ENCODE assay signal across 8 cellular contexts in the genomic region with DNA sequence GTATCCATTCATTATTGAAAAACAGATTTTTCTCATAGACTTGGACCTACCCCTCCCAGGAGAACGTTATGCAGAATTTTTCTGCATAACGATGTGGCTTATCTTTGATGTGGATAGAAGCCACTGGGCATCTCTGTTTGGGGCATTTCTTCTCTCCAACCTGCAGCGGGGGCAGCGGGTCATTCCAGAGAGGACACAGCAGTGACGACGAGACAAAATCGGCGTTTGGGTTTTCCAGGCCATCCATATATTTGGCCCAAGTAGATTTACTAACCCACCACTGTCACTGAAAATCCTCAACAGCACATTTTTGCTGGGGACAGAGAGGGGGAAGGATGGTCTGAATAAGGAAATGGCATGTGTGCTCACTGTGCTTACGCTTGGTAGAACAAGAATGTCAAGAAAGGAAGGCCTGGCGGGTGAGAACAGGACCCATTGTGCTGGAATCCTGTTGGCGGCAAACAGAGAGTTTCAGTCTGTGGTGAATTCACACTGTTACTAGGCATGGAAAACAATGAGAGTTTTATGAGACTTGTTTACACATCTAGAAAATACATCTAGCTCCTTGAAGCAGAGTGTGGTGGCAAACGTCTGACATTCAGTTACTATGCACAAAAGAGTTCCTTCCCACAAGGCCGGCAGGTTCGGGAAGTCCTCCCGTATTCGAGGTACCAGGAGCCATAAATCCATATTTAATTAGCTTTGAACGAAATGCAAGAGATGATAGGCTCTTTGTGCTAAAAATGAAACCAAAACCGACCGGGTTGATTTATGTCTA.
DNase-seq lines count a peak whose midpoint lies in the region; TF ChIP-seq lines count a peak whose summit lies in the region.

No MANE protein-coding gene starts in this region.

- H3K27me3 ChIP-seq in mammary epithelial cell (ENCODE audit: insufficient read depth, low read length) (no peaks in the 10 kb centered on the region), transverse colon (no peaks in the 10 kb centered on the region), brain microvascular endothelial cell (replicated peaks) (no peaks in the 10 kb centered on the region)

- peak overlapping the region in 1 of 3 experiments; percentile 10 for H3K4me3 ChIP-seq in mammary epithelial cell (replicated peaks in 1 of 3; ENCODE audit: insufficient read depth in 1 of 3, low read depth in 2 of 3, low read length in 3 of 3)
- peak overlapping the region in 3 of 4 donors; percentile 9 to 43 (median 15) for H3K4me3 ChIP-seq in transverse colon
- H3K4me3 ChIP-seq in brain microvascular endothelial cell (ENCODE audit: low read depth, low read length): no peak overlapping the region

- H4K20me1 ChIP-seq in mammary epithelial cell (ENCODE audit: insufficient read depth, low read length): no peaks in the 10 kb centered on the region

- H3K27ac ChIP-seq in mammary epithelial cell (ENCODE audit: insufficient read depth, low read depth, low read length) (peak overlapping the region; percentile 66), transverse colon (peak overlapping the region; percentile 79 to 89 (median 86)), brain microvascular endothelial cell (no peak overlapping the region)

- H2AFZ ChIP-seq in mammary epithelial cell (ENCODE audit: low read depth, low read length): peak overlapping the region; percentile 65

- TF ChIP-seq POLR2A in transverse colon (IDR thresholded peaks at IDR 0.05): no peak

- dilution Hi-C loops in mammary epithelial cell (cut with HindIII; ENCODE audit: low sequenced_read_pairs): no loop called here

- peak overlapping the region; percentile 30 for H3K9ac ChIP-seq in mammary epithelial cell (ENCODE audit: insufficient read depth, low read length)

- DNase-seq in activated naive CD4-positive, alpha-beta T cell treated with anti-CD3 and anti-CD28 coated beads, Interleukin-2, amount 10 ng/mL, durations not matched to agents 7 days and 5 days: no peak
- DNase-seq in activated naive CD4-positive, alpha-beta T cell treated with anti-CD3 and anti-CD28 coated beads, Interleukin-2, amount 50 U/mL, for 16 hours: no peak
- peak; percentile 65 for DNase-seq in mammary epithelial cell
- DNase-seq in mesothelial cell of epicardium (ENCODE audit: low spot score in 2 of 2, unreplicated experiment in 2 of 2): no peak
- DNase-seq in transverse colon: peak; percentile 33
- no peak for DNase-seq in D341Med (ENCODE audit: low spot score)
- no peak for DNase-seq in brain microvascular endothelial cell
- DNase-seq in DMS153 (lab: John Stamatoyannopoulos, UW): no peak

- H3K27ac Mint-ChIP-seq in activated naive CD4-positive, alpha-beta T cell treated with anti-CD3 and anti-CD28 coated beads, Interleukin-2, amount 10 ng/mL, durations not matched to agents 7 days and 5 days: peak overlapping the region; percentile 85
- H3K27ac Mint-ChIP-seq in mesothelial cell of epicardium: peak overlapping the region; percentile 86

- H3K36me3 ChIP-seq in mammary epithelial cell (ENCODE audit: insufficient read depth, low read length) (no peaks in the 10 kb centered on the region), transverse colon (no peaks in the 10 kb centered on the region), brain microvascular endothelial cell (replicated peaks) (no peaks in the 10 kb centered on the region)

- TF ChIP-seq CTCF in mammary epithelial cell (conservative IDR thresholded peaks at IDR 0.05 in 1 of 2, IDR thresholded peaks at IDR 0.05 in 1 of 2; ENCODE audit: extremely low read depth in 1 of 2, insufficient read depth in 1 of 2, low read depth in 1 of 2, low read length in 2 of 2) (no peak), mesothelial cell of epicardium (IDR thresholded peaks at IDR 0.05; ENCODE audit: unreplicated experiment) (no peak), transverse colon (IDR thresholded peaks at IDR 0.05) (no peak), brain microvascular endothelial cell (IDR thresholded peaks at IDR 0.05; ENCODE audit: low read depth, low read length, missing control alignments) (no peak)

- peaks cover 53% of the 10 kb centered on the region for H3K4me1 Mint-ChIP-seq in activated naive CD4-positive, alpha-beta T cell treated with anti-CD3 and anti-CD28 coated beads, Interleukin-2, amount 10 ng/mL, durations not matched to agents 7 days and 5 days
- H3K4me1 Mint-ChIP-seq in mesothelial cell of epicardium: peaks cover 42% of the 10 kb centered on the region

- no TSS peak for BruUV-seq in mammary epithelial cell (replicated peaks; lab: Mats Ljungman, UMichigan)

- peak overlapping the region; percentile 75 for H3K4me3 Mint-ChIP-seq in activated naive CD4-positive, alpha-beta T cell treated with anti-CD3 and anti-CD28 coated beads, Interleukin-2, amount 10 ng/mL, durations not matched to agents 7 days and 5 days
- H3K4me3 Mint-ChIP-seq in mesothelial cell of epicardium: no peak overlapping the region

- CTCF ChIA-PET in activated naive CD4-positive, alpha-beta T cell treated with anti-CD3 and anti-CD28 coated beads, Interleukin-2, amount 10 ng/mL, durations not matched to agents 7 days and 5 days (lab: Charles Lee): interaction anchor here (1.1 kb wide), 1 partner anchor 274 kb away, joined by 3 read pairs; no protein-coding TSS in a partner anchor
- CTCF ChIA-PET in mammary epithelial cell (lab: Charles Lee; ENCODE audit: low non-redundant PET): no interaction called here

- TF ChIP-seq EP300 in transverse colon (IDR thresholded peaks at IDR 0.05; ENCODE audit: low read depth): peak; percentile 51

- H3K4me2 ChIP-seq in mammary epithelial cell (ENCODE audit: insufficient read depth, low read depth, low read length): peak overlapping the region; percentile 69

- peaks cover 16% of the 10 kb centered on the region for H3K36me3 Mint-ChIP-seq in activated naive CD4-positive, alpha-beta T cell treated with anti-CD3 and anti-CD28 coated beads, Interleukin-2, amount 10 ng/mL, durations not matched to agents 7 days and 5 days
- H3K36me3 Mint-ChIP-seq in mesothelial cell of epicardium: no peaks in the 10 kb centered on the region

- no peaks in the 10 kb centered on the region for H3K9me3 ChIP-seq in mammary epithelial cell (replicated peaks; ENCODE audit: insufficient read depth, low read length)
- no peaks in the 10 kb centered on the region for H3K9me3 ChIP-seq in transverse colon

- H3K79me2 ChIP-seq in mammary epithelial cell (ENCODE audit: insufficient read depth, low read length): no peaks in the 10 kb centered on the region

- no peaks in the 10 kb centered on the region for H3K9me3 Mint-ChIP-seq in activated naive CD4-positive, alpha-beta T cell treated with anti-CD3 and anti-CD28 coated beads, Interleukin-2, amount 10 ng/mL, durations not matched to agents 7 days and 5 days
- no peaks in the 10 kb centered on the region for H3K9me3 Mint-ChIP-seq in mesothelial cell of epicardium

- 52% methylated on average over 19 of the region's 19 CpGs for WGBS in mammary epithelial cell (ENCODE audit: low coverage, missing lambda C conversion rate)
- WGBS in transverse colon (ENCODE audit: low coverage in 1 of 2), 2 donors: 20 to 44% methylated on average over 6 to 19 of the region's 19 CpGs

- in situ Hi-C loops in mammary epithelial cell (cut with MboI; ENCODE audit: low sequenced_read_pairs in 2 of 2): loop anchor here in 1 of 2 donors (25.0 kb wide), 1 partner anchor 1190 kb away; no protein-coding TSS in a partner anchor
- in situ Hi-C loops in transverse colon (cut with MboI; ENCODE audit: low pct_ligation_motif_present in 1 of 4, low pct_unique_long_range_greater_than_20kb in 1 of 4, low sequenced_read_pairs in 3 of 4): loop anchor here in 1 of 4 donors (25.0 kb wide), 2 partner anchors 290 to 590 kb away; no protein-coding TSS in a partner anchor
- in situ Hi-C loops in brain microvascular endothelial cell (cut with HindIII; ENCODE audit: low pct_ligation_motif_present, low sequenced_read_pairs): loop anchor here (25.0 kb wide), 1 partner anchor 290 kb away; no protein-coding TSS in a partner anchor

- intact Hi-C loops in mammary epithelial cell (cut with micrococcal nuclease): no loop called here
- intact Hi-C loops in transverse colon (cut with DNase I; ENCODE audit: low total_unique reads): no loop called here

- H3K4me1 ChIP-seq in mammary epithelial cell (ENCODE audit: insufficient read depth, low read length) (peaks cover 37% of the 10 kb centered on the region), transverse colon (peaks cover 16 to 49% (median 36%) of the 10 kb centered on the region in 4 donors)

- peaks cover 25% of the 10 kb centered on the region for H3K27me3 Mint-ChIP-seq in activated naive CD4-positive, alpha-beta T cell treated with anti-CD3 and anti-CD28 coated beads, Interleukin-2, amount 10 ng/mL, durations not matched to agents 7 days and 5 days
- no peaks in the 10 kb centered on the region for H3K27me3 Mint-ChIP-seq in mesothelial cell of epicardium (ENCODE audit: low read depth)

Comparison
In these comparisons a context has a peak if more than half of its experiments do, and no peak if none do; other contexts are left out.
1. DNase-seq: peak in mammary epithelial cell (single experiment) and transverse colon (single experiment); none in activated naive CD4-positive, alpha-beta T cell treated with anti-CD3 and anti-CD28 coated beads, Interleukin-2, amount 10 ng/mL, durations not matched to agents 7 days and 5 days (single experiment), activated naive CD4-positive, alpha-beta T cell treated with anti-CD3 and anti-CD28 coated beads, Interleukin-2, amount 50 U/mL, for 16 hours (single experiment), mesothelial cell of epicardium (0 of 2), D341Med (single experiment), brain microvascular endothelial cell (single experiment) and DMS153 (single experiment).